ENCODE assay signal across 23 cellular contexts in the genomic region with DNA sequence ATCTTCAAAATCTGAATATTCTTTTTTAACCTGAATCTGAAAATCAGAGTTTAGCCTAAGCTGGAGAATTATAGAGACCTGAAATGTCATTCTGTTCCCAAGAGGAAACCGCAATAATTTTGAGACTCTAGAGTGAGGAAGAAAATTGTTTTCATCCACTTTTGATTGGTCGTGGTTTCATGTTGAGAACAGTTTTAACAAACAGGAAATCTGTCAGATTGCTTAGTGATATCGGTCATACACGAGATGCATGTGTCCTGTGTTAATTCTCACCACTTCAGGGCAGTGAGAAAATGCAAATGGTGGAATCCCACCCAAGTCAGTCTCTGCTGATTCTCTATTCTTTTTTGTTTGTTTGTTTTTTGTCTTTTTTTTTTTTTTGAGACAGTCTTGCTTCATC.
DNase-seq lines count a peak whose midpoint lies in the region; ATAC-seq lines count a peak whose summit lies in the region.
"Had no signal": no experiment of that assay in that cellular context is flagged by ENCODE, and none has a peak within 500 bp of the region (broad histone marks: within the 10 kb centered on the region; RNA-seq: fewer than 3 reads in every experiment).

No MANE protein-coding gene starts in this region.

- no peak overlapping the region for H3K4me3 ChIP-seq in naive thymus-derived CD4-positive, alpha-beta T cell (ENCODE audit: low read length)
- H3K4me3 ChIP-seq: K562, left ventricle myocardium inferior, right lobe of liver, SK-N-MC, upper lobe of right lung had no signal

- POLR2A ChIA-PET in naive thymus-derived CD4-positive, alpha-beta T cell (lab: Charles Lee) = interaction anchor here (1.2 kb wide), 1 partner anchor 10 kb away, joined by 3 read pairs; no protein-coding TSS in a partner anchor

- peaks cover 0 to 48% of the 10 kb centered on the region in 2 donors for H3K4me1 ChIP-seq in naive thymus-derived CD4-positive, alpha-beta T cell (ENCODE audit: control insufficient read depth in 2 of 2, insufficient read depth in 2 of 2, low read length in 2 of 2)
- H3K4me1 ChIP-seq: left ventricle myocardium inferior, right lobe of liver, upper lobe of right lung had no signal

- H3K9me3 ChIP-seq in naive thymus-derived CD4-positive, alpha-beta T cell (ENCODE audit: control insufficient read depth in 2 of 3, low read length in 3 of 3) = peaks cover 0 to 11% (median 0%) of the 10 kb centered on the region in 3 experiments
- H3K9me3 ChIP-seq: upper lobe of right lung had no signal

- H3K36me3 ChIP-seq in naive thymus-derived CD4-positive, alpha-beta T cell (ENCODE audit: control insufficient read depth in 2 of 3, insufficient read depth in 3 of 3, low read length in 3 of 3) = no peaks in the 10 kb centered on the region
- H3K36me3 ChIP-seq: left ventricle myocardium inferior, right lobe of liver, upper lobe of right lung had no signal

- CTCF ChIA-PET in activated CD8-positive, alpha-beta memory T cell treated with anti-CD3 and anti-CD28 coated beads, Interleukin-2, amount 10 ng/mL, durations not matched to agents 7 days and 5 days (lab: Charles Lee) = no interaction called here
- CTCF ChIA-PET in naive thymus-derived CD4-positive, alpha-beta T cell (lab: Charles Lee) = no interaction called here

- H3K27ac Mint-ChIP-seq in activated CD8-positive, alpha-beta memory T cell treated with anti-CD3 and anti-CD28 coated beads, Interleukin-2, amount 10 ng/mL, durations not matched to agents 7 days and 5 days = peak overlapping the region; percentile 40
- no peak overlapping the region for H3K27ac Mint-ChIP-seq in T-helper 2 cell treated with Interferon-gamma antibody and Interleukin-4, amounts not matched to agents 5 μg/mL and 100 μg/mL, for 36 hours
- H3K27ac Mint-ChIP-seq in naive thymus-derived CD4-positive, alpha-beta T cell = peak overlapping the region in 4 of 9 donors; percentile 3 to 77 (median 47)

- no peak for DNase-seq in activated CD8-positive, alpha-beta memory T cell treated with anti-CD3 and anti-CD28 coated beads, Interleukin-2, amount 10 ng/mL, durations not matched to agents 7 days and 5 days
- DNase-seq in activated CD8-positive, alpha-beta memory T cell treated with anti-CD3 and anti-CD28 coated beads, Interleukin-2, amount 50 U/mL, for 48 hours = no peak
- peak; percentile 4 for DNase-seq in T-helper 2 cell treated with Interferon-gamma antibody and Interleukin-4, amounts not matched to agents 5 μg/mL and 100 μg/mL, for 36 hours (ENCODE audit: low spot score)
- DNase-seq in naive thymus-derived CD4-positive, alpha-beta T cell = peak in 1 of 9 donors; percentile 34
- no peak for DNase-seq in AG08396 (ENCODE audit: low spot score)
- DNase-seq in ureter (ENCODE audit: low spot score) = no peak
- no peak for DNase-seq in activated effector memory CD4-positive, alpha-beta T cell treated with Interleukin-2 at 50 U/mL for 16 hours
- DNase-seq: activated CD4-positive, CD25-positive, alpha-beta regulatory T cell treated with anti-CD3 and anti-CD28 coated beads, Interleukin-2, amount 50 U/mL, for 72 hours; effector CD4-positive, alpha-beta T cell; foreskin melanocyte; H7; left ventricle myocardium inferior; NCI-H1436 treated with DMSO at 0.1 percent for 48 hours; NCI-H2171; NCI-H524; posterior cingulate gyrus; right lobe of liver; substantia nigra; upper lobe of right lung had no signal

- peaks cover 68% of the 10 kb centered on the region for H3K36me3 Mint-ChIP-seq in activated CD8-positive, alpha-beta memory T cell treated with anti-CD3 and anti-CD28 coated beads, Interleukin-2, amount 10 ng/mL, durations not matched to agents 7 days and 5 days
- H3K36me3 Mint-ChIP-seq in T-helper 2 cell treated with Interferon-gamma antibody and Interleukin-4, amounts not matched to agents 5 μg/mL and 100 μg/mL, for 36 hours (ENCODE audit: low read depth) = peaks cover 23% of the 10 kb centered on the region
- peaks cover 0 to 31% (median 12%) of the 10 kb centered on the region in 5 donors for H3K36me3 Mint-ChIP-seq in naive thymus-derived CD4-positive, alpha-beta T cell

- intact Hi-C loops in naive thymus-derived CD4-positive, alpha-beta T cell (cut with micrococcal nuclease) = no loop called here

- ATAC-seq in activated CD8-positive, alpha-beta memory T cell treated with anti-CD3 and anti-CD28 coated beads, Interleukin-2, amount 10 ng/mL, durations not matched to agents 7 days and 5 days = peak; percentile 42
- peak; percentile 38 for ATAC-seq in GM19455 (IDR thresholded peaks at IDR 0.05; ENCODE audit: unreplicated experiment)
- peak; percentile 60 for ATAC-seq in naive thymus-derived CD4-positive, alpha-beta T cell
- ATAC-seq: K562, right lobe of liver, upper lobe of right lung had no signal

- H3K27me3 Mint-ChIP-seq in activated CD8-positive, alpha-beta memory T cell treated with anti-CD3 and anti-CD28 coated beads, Interleukin-2, amount 10 ng/mL, durations not matched to agents 7 days and 5 days = no peaks in the 10 kb centered on the region
- no peaks in the 10 kb centered on the region for H3K27me3 Mint-ChIP-seq in T-helper 2 cell treated with Interferon-gamma antibody and Interleukin-4, amounts not matched to agents 5 μg/mL and 100 μg/mL, for 36 hours (ENCODE audit: low read depth)
- no peaks in the 10 kb centered on the region for H3K27me3 Mint-ChIP-seq in naive thymus-derived CD4-positive, alpha-beta T cell

- H3K27me3 ChIP-seq in naive thymus-derived CD4-positive, alpha-beta T cell (ENCODE audit: control insufficient read depth in 2 of 2, insufficient read depth in 2 of 2, low read length in 2 of 2) = no peaks in the 10 kb centered on the region
- H3K27me3 ChIP-seq: right lobe of liver, upper lobe of right lung had no signal

- H3K9me3 Mint-ChIP-seq in activated CD8-positive, alpha-beta memory T cell treated with anti-CD3 and anti-CD28 coated beads, Interleukin-2, amount 10 ng/mL, durations not matched to agents 7 days and 5 days (ENCODE audit: low read depth) = peaks cover 33% of the 10 kb centered on the region
- H3K9me3 Mint-ChIP-seq in T-helper 2 cell treated with Interferon-gamma antibody and Interleukin-4, amounts not matched to agents 5 μg/mL and 100 μg/mL, for 36 hours = peaks cover 59% of the 10 kb centered on the region
- H3K9me3 Mint-ChIP-seq in naive thymus-derived CD4-positive, alpha-beta T cell = peaks cover 9 to 61% (median 22%) of the 10 kb centered on the region in 11 donors

- no peak overlapping the region for H3K4me3 Mint-ChIP-seq in activated CD8-positive, alpha-beta memory T cell treated with anti-CD3 and anti-CD28 coated beads, Interleukin-2, amount 10 ng/mL, durations not matched to agents 7 days and 5 days
- H3K4me3 Mint-ChIP-seq in T-helper 2 cell treated with Interferon-gamma antibody and Interleukin-4, amounts not matched to agents 5 μg/mL and 100 μg/mL, for 36 hours = no peak overlapping the region
- H3K4me3 Mint-ChIP-seq in naive thymus-derived CD4-positive, alpha-beta T cell = peak overlapping the region in 4 of 10 donors; percentile 17 to 48 (median 30)
- H3K4me3 Mint-ChIP-seq: neural crest cell had no signal

- H3K27ac ChIP-seq in naive thymus-derived CD4-positive, alpha-beta T cell (ENCODE audit: low read depth, low read length) = no peak overlapping the region
- H3K27ac ChIP-seq: left ventricle myocardium inferior, right lobe of liver, SK-N-MC, upper lobe of right lung had no signal

- H3K4me1 Mint-ChIP-seq in activated CD8-positive, alpha-beta memory T cell treated with anti-CD3 and anti-CD28 coated beads, Interleukin-2, amount 10 ng/mL, durations not matched to agents 7 days and 5 days = peaks cover 43% of the 10 kb centered on the region
- H3K4me1 Mint-ChIP-seq in T-helper 2 cell treated with Interferon-gamma antibody and Interleukin-4, amounts not matched to agents 5 μg/mL and 100 μg/mL, for 36 hours (ENCODE audit: low read depth) = peaks cover 11% of the 10 kb centered on the region
- H3K4me1 Mint-ChIP-seq in naive thymus-derived CD4-positive, alpha-beta T cell = peaks cover 0 to 16% (median 8%) of the 10 kb centered on the region in 7 donors
- H3K4me1 Mint-ChIP-seq: neural crest cell had no signal
